ENCODE assay signal across 8 cellular contexts in genomic region chr6:143940011-143940597, GRCh38.
A peak's percentile ranks its signal among the peaks of the same experiment; 100 is the strongest.
DNase-seq lines count a peak whose midpoint lies in the region; ATAC-seq and TF ChIP-seq lines count a peak whose summit lies in the region.

No MANE protein-coding gene starts in this region.

- no peaks in the 10 kb centered on the region for H3K36me3 ChIP-seq in CD8-positive, alpha-beta memory T cell (ENCODE audit: insufficient read depth, low read length)
- no peaks in the 10 kb centered on the region for H3K36me3 ChIP-seq in esophagus squamous epithelium
- no peaks in the 10 kb centered on the region for H3K36me3 ChIP-seq in smooth muscle cell (ENCODE audit: low read depth)

- ATAC-seq in GM18907 (IDR thresholded peaks at IDR 0.05; ENCODE audit: unreplicated experiment) (peak; percentile 98), HG03066 (IDR thresholded peaks at IDR 0.05; ENCODE audit: low read depth, unreplicated experiment) (peak; percentile 96)

- H3K27ac ChIP-seq in CD8-positive, alpha-beta memory T cell (ENCODE audit: low read depth, low read length) = no peak overlapping the region
- H3K27ac ChIP-seq in esophagus squamous epithelium (no peak overlapping the region), smooth muscle cell (ENCODE audit: low read depth) (no peak overlapping the region)

- no peaks in the 10 kb centered on the region for H3K9me3 ChIP-seq in CD8-positive, alpha-beta memory T cell (ENCODE audit: low read length)
- H3K9me3 ChIP-seq in esophagus squamous epithelium = no peaks in the 10 kb centered on the region
- H3K9me3 ChIP-seq in smooth muscle cell (replicated peaks; ENCODE audit: low read depth) = no peaks in the 10 kb centered on the region

- CTCF ChIA-PET in CD8-positive, alpha-beta memory T cell (lab: Charles Lee) = interaction anchor here (0.6 to 4.3 kb wide), 29 partner anchors 8 to 542 kb away, joined by 3 to 29 read pairs (median 4); partner anchors contain the start of genes LTV1 and SF3B5
- CTCF ChIA-PET in activated CD4-positive, alpha-beta memory T cell treated with anti-CD3 and anti-CD28 coated beads for 36 hours (lab: Charles Lee) = interaction anchor here (0.6 to 7.6 kb wide), 43 partner anchors 8 to 698 kb away, joined by 3 to 121 read pairs (median 3); partner anchors contain the start of gene LTV1

- H3K27me3 ChIP-seq in CD8-positive, alpha-beta memory T cell (ENCODE audit: insufficient read depth, low read length, poor library complexity, severe bottlenecking) = peaks cover 3% of the 10 kb centered on the region
- H3K27me3 ChIP-seq in esophagus squamous epithelium = no peaks in the 10 kb centered on the region
- no peaks in the 10 kb centered on the region for H3K27me3 ChIP-seq in smooth muscle cell (ENCODE audit: low read depth)

- H3K4me2 ChIP-seq in smooth muscle cell = no peak overlapping the region

- H3K36me3 Mint-ChIP-seq in CD8-positive, alpha-beta memory T cell = no peaks in the 10 kb centered on the region
- H3K36me3 Mint-ChIP-seq in activated CD4-positive, alpha-beta memory T cell treated with anti-CD3 and anti-CD28 coated beads for 36 hours = no peaks in the 10 kb centered on the region

- peaks cover 5% of the 10 kb centered on the region for H3F3A ChIP-seq in smooth muscle cell (ENCODE audit: low read depth)

- intact Hi-C loops in activated CD4-positive, alpha-beta memory T cell treated with anti-CD3 and anti-CD28 coated beads for 36 hours (cut with micrococcal nuclease) = loop anchor here (1.0 to 2.0 kb wide), 4 partner anchors 73 to 365 kb away; partner anchors contain the start of gene SF3B5
- intact Hi-C loops in esophagus squamous epithelium (cut with DNase I) = loop anchor here (5.0 kb wide), 1 partner anchor 72 kb away; no protein-coding TSS in a partner anchor

- TF ChIP-seq CTCF in esophagus squamous epithelium (IDR thresholded peaks at IDR 0.05) = peak; percentile 47 to 80 (median 62)
- TF ChIP-seq CTCF in smooth muscle cell (IDR thresholded peaks at IDR 0.05; ENCODE audit: borderline replicate concordance, insufficient read depth, poor library complexity, severe bottlenecking) = peak; percentile 59

- no peaks in the 10 kb centered on the region for H3K79me2 ChIP-seq in smooth muscle cell (ENCODE audit: low read depth)

- no peak for TF ChIP-seq POLR2A in esophagus squamous epithelium (IDR thresholded peaks at IDR 0.05)

- POLR2A ChIA-PET in CD8-positive, alpha-beta memory T cell (lab: Charles Lee) = no interaction called here
- POLR2A ChIA-PET in activated CD4-positive, alpha-beta memory T cell treated with anti-CD3 and anti-CD28 coated beads for 36 hours (lab: Charles Lee) = interaction anchor here (0.5 kb wide), 1 partner anchor 66 kb away, joined by 5 read pairs; no protein-coding TSS in a partner anchor

- H3K27ac Mint-ChIP-seq in CD8-positive, alpha-beta memory T cell = peak overlapping the region in 1 of 8 donors; percentile 12
- H3K27ac Mint-ChIP-seq in activated CD4-positive, alpha-beta memory T cell treated with anti-CD3 and anti-CD28 coated beads for 36 hours = no peak overlapping the region

- peak; percentile 20 to 71 (median 45) for DNase-seq in CD8-positive, alpha-beta memory T cell
- DNase-seq in NCI-H460 (ENCODE audit: extremely low read depth, low read depth) (peak; percentile 19), esophagus squamous epithelium (lab: John Stamatoyannopoulos, UW) (no peak), smooth muscle cell (lab: John Stamatoyannopoulos, UW; ENCODE audit: unreplicated experiment) (no peak), T1000 (lab: John Stamatoyannopoulos, UW) (no peak)
- DNase-seq in activated CD4-positive, alpha-beta memory T cell treated with anti-CD3 and anti-CD28 coated beads for 36 hours = peak; percentile 70

- no peaks in the 10 kb centered on the region for H4K20me1 ChIP-seq in smooth muscle cell (ENCODE audit: low read depth)

- no peaks in the 10 kb centered on the region for H3K9me3 Mint-ChIP-seq in CD8-positive, alpha-beta memory T cell
- no peaks in the 10 kb centered on the region for H3K9me3 Mint-ChIP-seq in activated CD4-positive, alpha-beta memory T cell treated with anti-CD3 and anti-CD28 coated beads for 36 hours

- H3K9ac ChIP-seq in smooth muscle cell (ENCODE audit: low read depth) = no peak overlapping the region

- H3K4me1 ChIP-seq in CD8-positive, alpha-beta memory T cell (ENCODE audit: insufficient read depth, low read length) = peaks cover 4% of the 10 kb centered on the region
- peaks cover 0 to 9% (median 0%) of the 10 kb centered on the region in 3 donors for H3K4me1 ChIP-seq in esophagus squamous epithelium
- peaks cover 17% of the 10 kb centered on the region for H3K4me1 ChIP-seq in smooth muscle cell (ENCODE audit: low read depth)

- H3K4me3 Mint-ChIP-seq in CD8-positive, alpha-beta memory T cell = no peak overlapping the region
- no peak overlapping the region for H3K4me3 Mint-ChIP-seq in activated CD4-positive, alpha-beta memory T cell treated with anti-CD3 and anti-CD28 coated beads for 36 hours

- H3K4me3 ChIP-seq in CD8-positive, alpha-beta memory T cell (ENCODE audit: low read length) = no peak overlapping the region
- H3K4me3 ChIP-seq in esophagus squamous epithelium (no peak overlapping the region), smooth muscle cell (no peak overlapping the region)

- peaks cover 5 to 13% (median 11%) of the 10 kb centered on the region in 3 donors for H3K4me1 Mint-ChIP-seq in CD8-positive, alpha-beta memory T cell
- peaks cover 2% of the 10 kb centered on the region for H3K4me1 Mint-ChIP-seq in activated CD4-positive, alpha-beta memory T cell treated with anti-CD3 and anti-CD28 coated beads for 36 hours (ENCODE audit: low read depth)

- no peak overlapping the region for H2AFZ ChIP-seq in smooth muscle cell (ENCODE audit: low read depth)

- peaks cover 4 to 11% of the 10 kb centered on the region in 2 donors for H3K27me3 Mint-ChIP-seq in CD8-positive, alpha-beta memory T cell
- peaks cover 2% of the 10 kb centered on the region for H3K27me3 Mint-ChIP-seq in activated CD4-positive, alpha-beta memory T cell treated with anti-CD3 and anti-CD28 coated beads for 36 hours

- WGBS in esophagus squamous epithelium, 2 donors = 39 to 51% methylated on average over 4 of the region's 4 CpGs
- 70% methylated on average over 4 of the region's 4 CpGs for WGBS in smooth muscle cell (ENCODE audit: low lambda C conversion rate)

Comparison
In these comparisons a context has a peak if more than half of its experiments do, and no peak if none do; other contexts are left out.
1. DNase-seq: peak in CD8-positive, alpha-beta memory T cell (5 of 5), NCI-H460 (single experiment) and activated CD4-positive, alpha-beta memory T cell treated with anti-CD3 and anti-CD28 coated beads for 36 hours (single experiment); none in esophagus squamous epithelium (single experiment), smooth muscle cell (single experiment) and T1000 (single experiment).